In genomic region chr20:61353996-61354390, GRCh38 we compare ENCODE assay signal across 19 cellular contexts.
DNase-seq lines count a peak whose midpoint lies in the region; ATAC-seq, FAIRE-seq and TF ChIP-seq lines count a peak whose summit lies in the region.
"Had no signal": no experiment of that assay in that cellular context is flagged by ENCODE, and none has a peak within 500 bp of the region (broad histone marks: within the 10 kb centered on the region; RNA-seq: fewer than 3 reads in every experiment).

No MANE protein-coding gene starts in this region.

- peaks cover 23% of the 10 kb centered on the region for H3K27me3 Mint-ChIP-seq in astrocyte (ENCODE audit: low read depth, unreplicated experiment)
- peaks cover 4% of the 10 kb centered on the region for H3K27me3 Mint-ChIP-seq in neural progenitor cell (ENCODE audit: insufficient read depth, low read depth)

- H3K27ac ChIP-seq in A549 (peak overlapping the region in 1 of 2 experiments; percentile 71; a peak in 2 of 6 replicates), astrocyte (ENCODE audit: low read depth, low read length) (no peak overlapping the region), neural progenitor cell (no peak overlapping the region)
- H3K27ac ChIP-seq: BLaER1 treated with 17β-estradiol and CSF1 and Interleukin-3, amounts not matched to agents 10 nM and 100 nM had no signal

- no peak for FAIRE-seq in A549 (lab: Jason Lieb, UNC)
- no peak for FAIRE-seq in astrocyte (lab: Jason Lieb, UNC)
- FAIRE-seq: GM12878, GM19239 had no signal

- H3K9me3 Mint-ChIP-seq in astrocyte (ENCODE audit: unreplicated experiment) (peaks cover 3% of the 10 kb centered on the region), neural progenitor cell (no peaks in the 10 kb centered on the region)
- H3K9me3 Mint-ChIP-seq: GM23338, H9 had no signal

- H3K4me1 ChIP-seq in A549 = peaks cover 10% of the 10 kb centered on the region; the same call in 2 of the 3 replicates
- peaks cover 14% of the 10 kb centered on the region for H3K4me1 ChIP-seq in astrocyte (ENCODE audit: insufficient read depth, low read length)
- peaks cover 37% of the 10 kb centered on the region for H3K4me1 ChIP-seq in neural progenitor cell
- peaks cover 24% of the 10 kb centered on the region for H3K4me1 ChIP-seq in skeletal muscle satellite cell (ENCODE audit: control insufficient read depth, insufficient read depth, low read length)

- DNase-seq in A549 (ENCODE audit: low read depth in 1 of 2, low spot score in 1 of 2) (no peak), astrocyte (ENCODE audit: low read depth) (no peak), neural progenitor cell (ENCODE audit: low spot score) (no peak), NCI-H526 treated with DMSO at 0.1 percent for 48 hours (lab: John Stamatoyannopoulos, UW) (no peak)
- DNase-seq: 8988T; ACHN; Calu3; CD4-positive, alpha-beta T cell; DMS 273 treated with DMSO at 0.1 percent for 48 hours; H9; KG1 had no signal

- H3K9ac ChIP-seq in astrocyte (ENCODE audit: low read length) (no peak overlapping the region), neural progenitor cell (no peak overlapping the region), skeletal muscle satellite cell (ENCODE audit: low read depth, low read length) (no peak overlapping the region)
- H3K9ac ChIP-seq: BLaER1 treated with 17β-estradiol and CSF1 and Interleukin-3, amounts not matched to agents 10 nM and 100 nM had no signal

- TF ChIP-seq CTCF in A549 (IDR thresholded peaks at IDR 0.05) = no peak
- TF ChIP-seq CTCF in astrocyte (IDR thresholded peaks at IDR 0.05; ENCODE audit: insufficient read depth, low read depth, low read length) = no peak
- no peak for TF ChIP-seq CTCF in neural progenitor cell (IDR thresholded peaks at IDR 0.05)

- H3K27ac Mint-ChIP-seq in astrocyte (ENCODE audit: unreplicated experiment) = no peak overlapping the region
- H3K27ac Mint-ChIP-seq in neural progenitor cell = peak overlapping the region; percentile 23
- H3K27ac Mint-ChIP-seq: CD4-positive, alpha-beta T cell; GM23338; IgD-negative memory B cell had no signal

- no peak for TF ChIP-seq POLR2A in A549 (IDR thresholded peaks at IDR 0.05; ENCODE audit: low read length)

- H2AFZ ChIP-seq in astrocyte (ENCODE audit: low read depth, low read length) = no peak overlapping the region
- no peak overlapping the region for H2AFZ ChIP-seq in neural progenitor cell (replicated peaks)
- H2AFZ ChIP-seq: GM23338 had no signal

- H3K36me3 Mint-ChIP-seq in astrocyte (ENCODE audit: low read depth, unreplicated experiment) = peaks cover 3% of the 10 kb centered on the region
- no peaks in the 10 kb centered on the region for H3K36me3 Mint-ChIP-seq in neural progenitor cell

- no peaks in the 10 kb centered on the region for H3K9me3 ChIP-seq in A549
- H3K9me3 ChIP-seq in astrocyte (ENCODE audit: insufficient read depth, low read depth, low read length) = no peaks in the 10 kb centered on the region
- no peaks in the 10 kb centered on the region for H3K9me3 ChIP-seq in neural progenitor cell (ENCODE audit: low read depth)
- no peaks in the 10 kb centered on the region for H3K9me3 ChIP-seq in skeletal muscle satellite cell (replicated peaks; ENCODE audit: low read length)
- H3K9me3 ChIP-seq: BLaER1 treated with 17β-estradiol and CSF1 and Interleukin-3, amounts not matched to agents 10 nM and 100 nM had no signal

- POLR2A ChIA-PET in A549 (lab: Yijun Ruan, JAX) = no interaction called here

- no peak for TF ChIP-seq EP300 in A549 (IDR thresholded peaks at IDR 0.05)

- no peak for ATAC-seq in A549
- no peak for ATAC-seq in GM21576 (IDR thresholded peaks at IDR 0.05; ENCODE audit: unreplicated experiment)
- ATAC-seq in GM18868 (IDR thresholded peaks at IDR 0.05; ENCODE audit: unreplicated experiment) = no peak
- ATAC-seq: GM12878, GM23338 had no signal

- peaks cover 8% of the 10 kb centered on the region for H4K20me1 ChIP-seq in astrocyte (ENCODE audit: insufficient read depth, low read length)
- no peaks in the 10 kb centered on the region for H4K20me1 ChIP-seq in neural progenitor cell (ENCODE audit: low read depth)

- no peaks in the 10 kb centered on the region for H3K27me3 ChIP-seq in astrocyte (ENCODE audit: insufficient read depth, low read length)
- H3K27me3 ChIP-seq in neural progenitor cell = peaks cover 9% of the 10 kb centered on the region
- no peaks in the 10 kb centered on the region for H3K27me3 ChIP-seq in skeletal muscle satellite cell (ENCODE audit: control insufficient read depth, insufficient read depth, low read length)
- H3K27me3 ChIP-seq: BLaER1 treated with 17β-estradiol and CSF1 and Interleukin-3, amounts not matched to agents 10 nM and 100 nM had no signal

- H3F3A ChIP-seq in neural progenitor cell (ENCODE audit: low read depth) = peaks cover 9% of the 10 kb centered on the region

- H3K4me1 Mint-ChIP-seq in astrocyte (ENCODE audit: low read depth, unreplicated experiment) (peaks cover 10% of the 10 kb centered on the region), neural progenitor cell (peaks cover 81% of the 10 kb centered on the region)

- H3K4me3 Mint-ChIP-seq in astrocyte (ENCODE audit: unreplicated experiment) = no peak overlapping the region
- H3K4me3 Mint-ChIP-seq in neural progenitor cell = no peak overlapping the region
- H3K4me3 Mint-ChIP-seq: CD4-positive, alpha-beta T cell; IgD-negative memory B cell had no signal

- no peak overlapping the region for H3K4me3 ChIP-seq in A549
- no peak overlapping the region for H3K4me3 ChIP-seq in astrocyte (ENCODE audit: insufficient read depth, low read depth, low read length)
- no peak overlapping the region for H3K4me3 ChIP-seq in neural progenitor cell
- no peak overlapping the region for H3K4me3 ChIP-seq in skeletal muscle satellite cell (ENCODE audit: low read length)
- H3K4me3 ChIP-seq: BLaER1 treated with 17β-estradiol and CSF1 and Interleukin-3, amounts not matched to agents 10 nM and 100 nM; GM12878; GM23338 had no signal

- H3K36me3 ChIP-seq in astrocyte (ENCODE audit: insufficient read depth, low read length) = no peaks in the 10 kb centered on the region
- no peaks in the 10 kb centered on the region for H3K36me3 ChIP-seq in neural progenitor cell
- peaks cover 16% of the 10 kb centered on the region for H3K36me3 ChIP-seq in skeletal muscle satellite cell (ENCODE audit: insufficient read depth, low read length)
- H3K36me3 ChIP-seq: BLaER1 treated with 17β-estradiol and CSF1 and Interleukin-3, amounts not matched to agents 10 nM and 100 nM had no signal

- no peak for TF ChIP-seq RAD21 in A549 (conservative IDR thresholded peaks at IDR 0.05 in 1 of 2, IDR thresholded peaks at IDR 0.05 in 1 of 2)

- CTCF ChIA-PET in A549 (lab: Yijun Ruan, JAX) = no interaction called here

- H3K4me2 ChIP-seq in A549 (0 out of 3 replicates have a peak overlapping the region, but pooled peaks have one; percentile 28), astrocyte (ENCODE audit: low read length) (peak overlapping the region; percentile 13), neural progenitor cell (no peak overlapping the region), skeletal muscle satellite cell (ENCODE audit: low read length) (peak overlapping the region; percentile 19)
- H3K4me2 ChIP-seq: GM23338 had no signal

- 84% methylated on average over 18 of the region's 18 CpGs for WGBS in A549 (ENCODE audit: missing lambda C conversion rate)

- H3K79me2 ChIP-seq in astrocyte (ENCODE audit: insufficient read depth, low read length) (no peaks in the 10 kb centered on the region), neural progenitor cell (ENCODE audit: low read depth) (no peaks in the 10 kb centered on the region)

TF ChIP-seq in A549, 52 proteins besides CTCF, POLR2A, EP300 and RAD21 (continues in another document):
- TF ChIP-seq, protein P1, sequence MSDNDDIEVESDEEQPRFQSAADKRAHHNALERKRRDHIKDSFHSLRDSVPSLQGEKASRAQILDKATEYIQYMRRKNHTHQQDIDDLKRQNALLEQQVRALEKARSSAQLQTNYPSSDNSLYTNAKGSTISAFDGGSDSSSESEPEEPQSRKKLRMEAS (IDR thresholded peaks at IDR 0.05) = no peak
- TF ChIP-seq HDAC2 (IDR thresholded peaks at IDR 0.05) = no peak
- no peak for TF ChIP-seq SMC3 (IDR thresholded peaks at IDR 0.05)
- TF ChIP-seq JUNB (IDR thresholded peaks at IDR 0.05) = no peak
- TF ChIP-seq NR3C1 (IDR thresholded peaks at IDR 0.05) = no peak
- TF ChIP-seq, protein P2, sequence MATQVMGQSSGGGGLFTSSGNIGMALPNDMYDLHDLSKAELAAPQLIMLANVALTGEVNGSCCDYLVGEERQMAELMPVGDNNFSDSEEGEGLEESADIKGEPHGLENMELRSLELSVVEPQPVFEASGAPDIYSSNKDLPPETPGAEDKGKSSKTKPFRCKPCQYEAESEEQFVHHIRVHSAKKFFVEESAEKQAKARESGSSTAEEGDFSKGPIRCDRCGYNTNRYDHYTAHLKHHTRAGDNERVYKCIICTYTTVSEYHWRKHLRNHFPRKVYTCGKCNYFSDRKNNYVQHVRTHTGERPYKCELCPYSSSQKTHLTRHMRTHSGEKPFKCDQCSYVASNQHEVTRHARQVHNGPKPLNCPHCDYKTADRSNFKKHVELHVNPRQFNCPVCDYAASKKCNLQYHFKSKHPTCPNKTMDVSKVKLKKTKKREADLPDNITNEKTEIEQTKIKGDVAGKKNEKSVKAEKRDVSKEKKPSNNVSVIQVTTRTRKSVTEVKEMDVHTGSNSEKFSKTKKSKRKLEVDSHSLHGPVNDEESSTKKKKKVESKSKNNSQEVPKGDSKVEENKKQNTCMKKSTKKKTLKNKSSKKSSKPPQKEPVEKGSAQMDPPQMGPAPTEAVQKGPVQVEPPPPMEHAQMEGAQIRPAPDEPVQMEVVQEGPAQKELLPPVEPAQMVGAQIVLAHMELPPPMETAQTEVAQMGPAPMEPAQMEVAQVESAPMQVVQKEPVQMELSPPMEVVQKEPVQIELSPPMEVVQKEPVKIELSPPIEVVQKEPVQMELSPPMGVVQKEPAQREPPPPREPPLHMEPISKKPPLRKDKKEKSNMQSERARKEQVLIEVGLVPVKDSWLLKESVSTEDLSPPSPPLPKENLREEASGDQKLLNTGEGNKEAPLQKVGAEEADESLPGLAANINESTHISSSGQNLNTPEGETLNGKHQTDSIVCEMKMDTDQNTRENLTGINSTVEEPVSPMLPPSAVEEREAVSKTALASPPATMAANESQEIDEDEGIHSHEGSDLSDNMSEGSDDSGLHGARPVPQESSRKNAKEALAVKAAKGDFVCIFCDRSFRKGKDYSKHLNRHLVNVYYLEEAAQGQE (IDR thresholded peaks at IDR 0.05) = no peak
- TF ChIP-seq MYC (IDR thresholded peaks at IDR 0.05; ENCODE audit: borderline replicate concordance, low read length) = no peak
- no peak for TF ChIP-seq SREBF2 (IDR thresholded peaks at IDR 0.05)
- no peak for TF ChIP-seq BHLHE40 (IDR thresholded peaks at IDR 0.05; ENCODE audit: low read depth, low read length)
- no peak for TF ChIP-seq CHD2 (IDR thresholded peaks at IDR 0.05; ENCODE audit: low read length, partially characterized antibody)
- no peak for TF ChIP-seq CHD4 (IDR thresholded peaks at IDR 0.05; ENCODE audit: borderline replicate concordance)
- TF ChIP-seq HEYL (CRISPR knock-in tag; IDR thresholded peaks at IDR 0.05) = no peak
- no peak for TF ChIP-seq PHF8 (IDR thresholded peaks at IDR 0.05; ENCODE audit: borderline replicate concordance, low read depth)
- TF ChIP-seq RCOR1 (IDR thresholded peaks at IDR 0.05; ENCODE audit: low read depth, low read length) = no peak
